Comparison of ENCODE assay signal across 12 cellular contexts in the genomic region with DNA sequence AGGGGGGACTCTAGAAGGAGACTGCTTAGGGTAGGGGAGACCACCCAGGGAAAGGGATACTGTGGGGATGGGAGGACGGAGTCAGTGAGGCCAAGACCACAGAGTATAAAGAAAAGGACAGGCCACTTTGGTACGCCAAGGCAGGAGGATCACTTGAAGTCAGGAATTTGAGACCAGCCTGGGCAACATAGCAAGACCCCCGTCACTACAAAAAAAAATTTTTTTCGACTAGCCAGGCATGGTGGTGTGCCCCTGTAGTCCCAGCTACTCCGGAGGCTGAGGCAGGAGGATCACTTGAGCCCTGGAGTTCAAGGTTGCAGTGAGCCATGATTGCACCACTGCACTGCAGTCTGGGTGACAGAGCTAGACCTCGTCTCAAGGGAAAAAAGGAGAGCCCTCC. TPM values are rescaled to one million over a fixed set of nuclear protein-coding genes. Genes with fewer than 3 reads are reported as not detected.
DNase-seq lines count a peak whose midpoint lies in the region; ATAC-seq and TF ChIP-seq lines count a peak whose summit lies in the region.
"Had no signal": no experiment of that assay in that cellular context is flagged by ENCODE, and none has a peak within 500 bp of the region (broad histone marks: within the 10 kb centered on the region; RNA-seq: fewer than 3 reads in every experiment).

No MANE protein-coding gene starts in this region.

- peak overlapping the region; percentile 83 to 95 (median 84) for H3K27ac Mint-ChIP-seq in CD4-positive, CD25-positive, alpha-beta regulatory T cell

- no peaks in the 10 kb centered on the region for H3K36me3 ChIP-seq in CD4-positive, CD25-positive, alpha-beta regulatory T cell (ENCODE audit: control insufficient read depth, insufficient read depth, low read length)
- H3K36me3 ChIP-seq in KOPT-K1 (ENCODE audit: insufficient read depth, low read length) = no peaks in the 10 kb centered on the region
- H3K36me3 ChIP-seq in body of pancreas (replicated peaks in 1 of 2; ENCODE audit: insufficient read depth in 1 of 2, low read depth in 2 of 2) = no peaks in the 10 kb centered on the region
- H3K36me3 ChIP-seq: prostate gland had no signal

- H3K27ac ChIP-seq in CD4-positive, CD25-positive, alpha-beta regulatory T cell (ENCODE audit: insufficient read depth, low read length, poor library complexity, severe bottlenecking) = peak overlapping the region; percentile 14
- H3K27ac ChIP-seq in KOPT-K1 (ENCODE audit: low read depth, low read length, poor library complexity, severe bottlenecking) (peak overlapping the region; percentile 55), body of pancreas (peak overlapping the region; percentile 48 to 84 (median 76))
- H3K27ac ChIP-seq: prostate gland had no signal

- H3K36me3 Mint-ChIP-seq in CD4-positive, CD25-positive, alpha-beta regulatory T cell = no peaks in the 10 kb centered on the region
- H3K36me3 Mint-ChIP-seq: CD14-positive monocyte had no signal

- H3K9me3 Mint-ChIP-seq in CD4-positive, CD25-positive, alpha-beta regulatory T cell = peaks cover 0 to 1% (median 0%) of the 10 kb centered on the region in 7 donors
- H3K9me3 Mint-ChIP-seq: CD14-positive monocyte had no signal

- peaks cover 0 to 32% (median 14%) of the 10 kb centered on the region in 4 donors for H3K4me1 Mint-ChIP-seq in CD4-positive, CD25-positive, alpha-beta regulatory T cell

- H3K27me3 ChIP-seq in CD4-positive, CD25-positive, alpha-beta regulatory T cell (ENCODE audit: control insufficient read depth, insufficient read depth, low read length) = no peaks in the 10 kb centered on the region
- no peaks in the 10 kb centered on the region for H3K27me3 ChIP-seq in body of pancreas

- TF ChIP-seq CTCF in body of pancreas (IDR thresholded peaks at IDR 0.05) = no peak

- H3K4me3 ChIP-seq in CD4-positive, CD25-positive, alpha-beta regulatory T cell (ENCODE audit: low read depth, low read length) = no peak overlapping the region
- no peak overlapping the region for H3K4me3 ChIP-seq in body of pancreas
- H3K4me3 ChIP-seq: prostate gland had no signal

- H3K27me3 Mint-ChIP-seq in CD4-positive, CD25-positive, alpha-beta regulatory T cell = peaks cover 4% of the 10 kb centered on the region

- H3K4me1 ChIP-seq in CD4-positive, CD25-positive, alpha-beta regulatory T cell (ENCODE audit: control insufficient read depth, insufficient read depth, low read length, poor library complexity, severe bottlenecking) = peaks cover 10% of the 10 kb centered on the region
- peaks cover 15% of the 10 kb centered on the region for H3K4me1 ChIP-seq in body of pancreas
- H3K4me1 ChIP-seq: prostate gland had no signal

- no peak for ATAC-seq in CD4-positive, CD25-positive, alpha-beta regulatory T cell (ENCODE audit: low read depth in 2 of 2)
- ATAC-seq in body of pancreas (no peak), HG03469 (IDR thresholded peaks at IDR 0.05; ENCODE audit: unreplicated experiment) (no peak), GM18502 (IDR thresholded peaks at IDR 0.05; ENCODE audit: poor library complexity, unreplicated experiment) (no peak), HG03354 (IDR thresholded peaks at IDR 0.05; ENCODE audit: poor library complexity, severe bottlenecking, unreplicated experiment) (no peak)

- WGBS in body of pancreas, 2 donors = 78 to 85% methylated on average over 6 of the region's 6 CpGs

- intact Hi-C loops in body of pancreas (cut with DNase I) = no loop called here

- DNase-seq in CD4-positive, CD25-positive, alpha-beta regulatory T cell = no peak
- DNase-seq in body of pancreas = no peak
- DNase-seq: amniotic stem cell, Kasumi-1, midbrain had no signal

- TF ChIP-seq POLR2A in body of pancreas (IDR thresholded peaks at IDR 0.05) = no peak

- H3K9me3 ChIP-seq in CD4-positive, CD25-positive, alpha-beta regulatory T cell (ENCODE audit: control insufficient read depth in 2 of 2, low read length in 2 of 2) = no peaks in the 10 kb centered on the region
- H3K9me3 ChIP-seq in KOPT-K1 (ENCODE audit: insufficient read depth, low read length, poor library complexity, severe bottlenecking) = no peaks in the 10 kb centered on the region
- H3K9me3 ChIP-seq in body of pancreas = no peaks in the 10 kb centered on the region
- H3K9me3 ChIP-seq: prostate gland had no signal

- H3K4me3 Mint-ChIP-seq in CD4-positive, CD25-positive, alpha-beta regulatory T cell = peak overlapping the region in 2 of 4 donors; percentile 79 to 83

RNA-seq across cellular contexts. Expression of a gene that starts 6.6 kb away (rescaled TPM):
- not detected for total RNA-seq in CD4-positive, CD25-positive, alpha-beta regulatory T cell
- not detected for polyA plus RNA-seq in CD4-positive, CD25-positive, alpha-beta regulatory T cell
- not detected for total RNA-seq in body of pancreas
- total RNA-seq: dermis microvascular lymphatic vessel endothelial cell, prostate gland had no signal
- polyA plus RNA-seq: CD14-positive monocyte had no signal

RNA-seq across cellular contexts. Expression of a gene that starts 10.4 kb away (rescaled TPM):
- not detected for total RNA-seq in CD4-positive, CD25-positive, alpha-beta regulatory T cell
- polyA plus RNA-seq in CD4-positive, CD25-positive, alpha-beta regulatory T cell = not detected
- total RNA-seq in body of pancreas = not detected
- total RNA-seq: dermis microvascular lymphatic vessel endothelial cell, prostate gland had no signal
- polyA plus RNA-seq: CD14-positive monocyte had no signal

RNA-seq across cellular contexts. Expression of a gene that starts 30.0 kb away (rescaled TPM):
- not detected for total RNA-seq in CD4-positive, CD25-positive, alpha-beta regulatory T cell
- not detected for polyA plus RNA-seq in CD4-positive, CD25-positive, alpha-beta regulatory T cell
- total RNA-seq in body of pancreas = not detected
- total RNA-seq: dermis microvascular lymphatic vessel endothelial cell, prostate gland had no signal
- polyA plus RNA-seq: CD14-positive monocyte had no signal

RNA-seq across cellular contexts. Expression of a gene that starts 34.1 kb away (rescaled TPM):
- total RNA-seq in CD4-positive, CD25-positive, alpha-beta regulatory T cell = not detected
- polyA plus RNA-seq in CD4-positive, CD25-positive, alpha-beta regulatory T cell = not detected
- total RNA-seq in body of pancreas = 1,000 to 10,000 TPM; 2,614 to 5,793 TPM
- total RNA-seq: dermis microvascular lymphatic vessel endothelial cell had no signal
- polyA plus RNA-seq: CD14-positive monocyte had no signal

RNA-seq across cellular contexts. Expression of a gene that starts 41.4 kb away (rescaled TPM):
- not detected for total RNA-seq in CD4-positive, CD25-positive, alpha-beta regulatory T cell
- not detected for polyA plus RNA-seq in CD4-positive, CD25-positive, alpha-beta regulatory T cell
- 1 to 10 TPM in 1 of 2 donors, under 1 TPM in 1; 0.66 to 7.8 TPM for total RNA-seq in body of pancreas
- total RNA-seq: dermis microvascular lymphatic vessel endothelial cell had no signal
- polyA plus RNA-seq: CD14-positive monocyte had no signal

Comparison
In these comparisons a context has a peak if more than half of its experiments do, and no peak if none do; other contexts are left out.
1. H3K27ac ChIP-seq: peak in every context shown above with its lines; median percentile 76 in body of pancreas; 55 in KOPT-K1; 14 in CD4-positive, CD25-positive, alpha-beta regulatory T cell.